In the genomic region with DNA sequence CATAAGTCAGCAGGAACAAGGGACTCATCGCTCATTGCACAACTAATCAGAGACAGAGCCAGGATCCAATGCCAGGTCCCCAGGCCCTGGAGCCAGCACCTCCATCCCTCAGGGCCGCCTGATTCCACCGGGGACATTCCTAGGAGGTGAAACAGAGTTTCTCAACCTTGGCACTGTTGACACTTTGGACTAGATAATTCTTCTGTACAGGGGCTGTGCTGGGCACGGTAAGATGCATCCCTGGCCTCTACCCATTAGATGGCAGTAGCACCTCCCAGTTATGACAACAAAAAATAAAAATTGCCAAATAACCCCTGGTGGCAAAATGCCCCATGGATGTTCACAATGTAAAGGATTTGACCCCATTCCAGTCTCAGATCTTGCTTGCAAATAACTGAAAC, we compare ENCODE assay signal across 10 cellular contexts.
A peak's percentile ranks its signal among the peaks of the same experiment; 100 is the strongest.
DNase-seq lines count a peak whose midpoint lies in the region; ATAC-seq, FAIRE-seq and TF ChIP-seq lines count a peak whose summit lies in the region.
"Had no signal": no experiment of that assay in that cellular context is flagged by ENCODE, and none has a peak within 500 bp of the region (broad histone marks: within the 10 kb centered on the region; RNA-seq: fewer than 3 reads in every experiment).

No MANE protein-coding gene starts in this region.

- no peak overlapping the region for H3K4me3 Mint-ChIP-seq in Calu3 (ENCODE audit: low read depth, unreplicated experiment)
- no peak overlapping the region for H3K4me3 Mint-ChIP-seq in activated naive CD4-positive, alpha-beta T cell treated with anti-CD3 and anti-CD28 coated beads, Interleukin-2, amount 10 ng/mL, durations not matched to agents 7 days and 5 days

- no peaks in the 10 kb centered on the region for H3K9me3 Mint-ChIP-seq in Calu3 (ENCODE audit: low read depth, unreplicated experiment)
- no peaks in the 10 kb centered on the region for H3K9me3 Mint-ChIP-seq in activated naive CD4-positive, alpha-beta T cell treated with anti-CD3 and anti-CD28 coated beads, Interleukin-2, amount 10 ng/mL, durations not matched to agents 7 days and 5 days

- ATAC-seq in left colon (peak; percentile 23), HG02623 (IDR thresholded peaks at IDR 0.05; ENCODE audit: unreplicated experiment) (no peak), HG02571 (IDR thresholded peaks at IDR 0.05; ENCODE audit: unreplicated experiment) (no peak)

- H3K36me3 ChIP-seq in SU-DHL-6 (ENCODE audit: low read length), result no peaks in the 10 kb centered on the region

- intact Hi-C loops in Calu3 (cut with micrococcal nuclease; ENCODE audit: unreplicated experiment) (loop anchor here (1.0 to 5.0 kb wide), 3 partner anchors 83 to 404 kb away; no protein-coding TSS in a partner anchor), left colon (cut with DNase I, micrococcal nuclease) (no loop called here)

- no peak overlapping the region for H3K27ac Mint-ChIP-seq in Calu3 (ENCODE audit: unreplicated experiment)
- no peak overlapping the region for H3K27ac Mint-ChIP-seq in activated naive CD4-positive, alpha-beta T cell treated with anti-CD3 and anti-CD28 coated beads, Interleukin-2, amount 10 ng/mL, durations not matched to agents 7 days and 5 days

- CTCF ChIA-PET in Calu3 (lab: Charles Lee), result no interaction called here
- CTCF ChIA-PET in activated naive CD4-positive, alpha-beta T cell treated with anti-CD3 and anti-CD28 coated beads, Interleukin-2, amount 10 ng/mL, durations not matched to agents 7 days and 5 days (lab: Charles Lee), result interaction anchor here (1.4 to 1.8 kb wide), 2 partner anchors 81 to 224 kb away, joined by 4 to 5 read pairs; no protein-coding TSS in a partner anchor

- no peaks in the 10 kb centered on the region for H3K4me1 Mint-ChIP-seq in Calu3 (ENCODE audit: low read depth, unreplicated experiment)
- no peaks in the 10 kb centered on the region for H3K4me1 Mint-ChIP-seq in activated naive CD4-positive, alpha-beta T cell treated with anti-CD3 and anti-CD28 coated beads, Interleukin-2, amount 10 ng/mL, durations not matched to agents 7 days and 5 days

- no peak for FAIRE-seq in RCC 7860 (lab: Jason Lieb, UNC)
- FAIRE-seq: islet of Langerhans had no signal

- DNase-seq in Calu3 (peak; percentile 23), HL-60 (ENCODE audit: low read depth in 1 of 2, low spot score in 1 of 2) (peak in 1 of 2 experiments; percentile 24), left colon (no peak), RCC 7860 (ENCODE audit: low spot score) (no peak)
- DNase-seq in activated naive CD4-positive, alpha-beta T cell treated with anti-CD3 and anti-CD28 coated beads, Interleukin-2, amount 10 ng/mL, durations not matched to agents 7 days and 5 days, result no peak
- DNase-seq: NCI-H2107 had no signal

- H3K4me2 ChIP-seq in SU-DHL-6 (ENCODE audit: low read depth, low read length, poor library complexity, severe bottlenecking), result no peak overlapping the region

- no peak overlapping the region for H3K9ac ChIP-seq in SU-DHL-6 (ENCODE audit: low read length)

- no peaks in the 10 kb centered on the region for H3F3A ChIP-seq in SU-DHL-6 (ENCODE audit: insufficient read depth)

- H3K9me2 ChIP-seq in SU-DHL-6 (replicated peaks; ENCODE audit: insufficient read depth, low read length), result no peaks in the 10 kb centered on the region

- H3K79me2 ChIP-seq in SU-DHL-6 (ENCODE audit: insufficient read depth, low read length), result no peaks in the 10 kb centered on the region

- H3K36me3 Mint-ChIP-seq in Calu3 (ENCODE audit: insufficient read depth, unreplicated experiment), result no peaks in the 10 kb centered on the region
- no peaks in the 10 kb centered on the region for H3K36me3 Mint-ChIP-seq in activated naive CD4-positive, alpha-beta T cell treated with anti-CD3 and anti-CD28 coated beads, Interleukin-2, amount 10 ng/mL, durations not matched to agents 7 days and 5 days

- no peaks in the 10 kb centered on the region for H3K27me3 ChIP-seq in HL-60 (ENCODE audit: insufficient read depth, poor library complexity, severe bottlenecking)
- H3K27me3 ChIP-seq in SU-DHL-6 (ENCODE audit: low read length), result no peaks in the 10 kb centered on the region

- H4K20me1 ChIP-seq in SU-DHL-6 (ENCODE audit: low read depth, low read length), result no peaks in the 10 kb centered on the region

- H3K9me3 ChIP-seq in SU-DHL-6 (ENCODE audit: insufficient read depth, low read length), result no peaks in the 10 kb centered on the region

- BruUV-seq in Calu3 (replicated peaks; lab: Mats Ljungman, UMichigan), result no TSS peak

- no peak overlapping the region for H2AFZ ChIP-seq in SU-DHL-6 (ENCODE audit: low read depth, low read length, severe bottlenecking)

- peaks cover 50% of the 10 kb centered on the region for H3K27me3 Mint-ChIP-seq in Calu3 (ENCODE audit: unreplicated experiment)
- peaks cover 14% of the 10 kb centered on the region for H3K27me3 Mint-ChIP-seq in activated naive CD4-positive, alpha-beta T cell treated with anti-CD3 and anti-CD28 coated beads, Interleukin-2, amount 10 ng/mL, durations not matched to agents 7 days and 5 days

- TF ChIP-seq CTCF in Calu3 (IDR thresholded peaks at IDR 0.05; ENCODE audit: unreplicated experiment), result peak; percentile 52
- TF ChIP-seq CTCF in HL-60 (IDR thresholded peaks at IDR 0.05; ENCODE audit: insufficient read depth, low read length), result peak; percentile 57
- peak; percentile 20 for TF ChIP-seq CTCF in SU-DHL-6 (IDR thresholded peaks at IDR 0.05; ENCODE audit: insufficient read depth, low read length, poor library complexity, severe bottlenecking)

- H3K4me3 ChIP-seq in HL-60 (replicated peaks; ENCODE audit: insufficient read depth, low read length) (no peak overlapping the region), SU-DHL-6 (ENCODE audit: insufficient read depth, low read length, poor library complexity, severe bottlenecking) (no peak overlapping the region)

- H3K27ac ChIP-seq in HL-60 (replicated peaks), result no peak overlapping the region
- no peak overlapping the region for H3K27ac ChIP-seq in SU-DHL-6 (ENCODE audit: low read depth, low read length)
